7 cellular contexts compared by ENCODE assay signal in the genomic region with DNA sequence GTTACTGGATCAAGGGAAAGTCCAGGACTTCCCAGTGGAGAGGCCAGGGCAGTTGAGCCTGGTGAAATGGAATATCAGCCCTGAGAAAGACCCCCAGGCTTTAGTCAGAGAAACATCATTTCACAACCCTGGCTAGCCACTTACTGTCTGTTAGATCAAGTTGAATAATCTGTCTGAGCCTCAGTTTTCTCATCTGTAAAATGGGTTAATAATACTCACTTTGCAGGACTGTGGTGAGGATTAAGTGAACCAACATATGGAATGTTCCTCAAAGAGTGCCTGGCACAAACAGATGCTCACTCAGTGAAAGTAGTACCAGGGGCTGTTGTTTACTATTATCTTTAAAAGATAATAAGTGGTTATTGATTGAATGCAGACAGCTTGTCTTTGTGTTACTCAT.
"Had no signal": no experiment of that assay in that cellular context is flagged by ENCODE, and none has a peak within 500 bp of the region (broad histone marks: within the 10 kb centered on the region; RNA-seq: fewer than 3 reads in every experiment).

No MANE protein-coding gene starts in this region.

- DNase-seq: GDM1, GF-D8 had no signal

- FAIRE-seq: G401.6, GM12878, GM12891, GM18507, GM19239 had no signal

- H3K4me3 ChIP-seq: GM12878 had no signal

- ATAC-seq: GM12878 had no signal
